ENCODE assay signal across 12 cellular contexts in genomic region chr2:165691615-165692014, GRCh38.
DNase-seq lines count a peak whose midpoint lies in the region; ATAC-seq and TF ChIP-seq lines count a peak whose summit lies in the region.
"Had no signal": no experiment of that assay in that cellular context is flagged by ENCODE, and none has a peak within 500 bp of the region (broad histone marks: within the 10 kb centered on the region; RNA-seq: fewer than 3 reads in every experiment).

No MANE protein-coding gene starts in this region.

- no peaks in the 10 kb centered on the region for H3K4me1 ChIP-seq in CD8-positive, alpha-beta memory T cell (ENCODE audit: insufficient read depth, low read length)

- H3K27ac Mint-ChIP-seq in CD14-positive monocyte = no peak overlapping the region
- no peak overlapping the region for H3K27ac Mint-ChIP-seq in CD8-positive, alpha-beta memory T cell
- H3K27ac Mint-ChIP-seq: B cell had no signal

- H3K9me3 ChIP-seq in CD8-positive, alpha-beta memory T cell (ENCODE audit: low read length) = no peaks in the 10 kb centered on the region

- H3K27me3 ChIP-seq in CD8-positive, alpha-beta memory T cell (ENCODE audit: insufficient read depth, low read length, poor library complexity, severe bottlenecking) = no peaks in the 10 kb centered on the region

- no peak for DNase-seq in Right ventricle myocardium inferior (ENCODE audit: missing footprints)
- no peak for DNase-seq in cardiac septum (ENCODE audit: low spot score)
- peak; percentile 39 for DNase-seq in dedifferentiated amniotic fluid mesenchymal stem cell (ENCODE audit: extremely low spot score)
- DNase-seq in iPS-NIHi7 (ENCODE audit: extremely low spot score) = peak; percentile 68
- DNase-seq in CD14-positive monocyte (ENCODE audit: low spot score) = no peak
- DNase-seq in GM20000 (ENCODE audit: low spot score) = no peak
- no peak for DNase-seq in CD8-positive, alpha-beta memory T cell
- no peak for DNase-seq in NCI-H1436 treated with DMSO at 0.1 percent for 48 hours (lab: John Stamatoyannopoulos, UW)
- DNase-seq: activated CD4-positive, alpha-beta T cell treated with anti-CD3 and anti-CD28 coated beads, Interleukin-2, amount 50 U/mL, for 4 hours; stimulated activated CD4-positive, alpha-beta T cell treated with anti-CD3 and anti-CD28 coated beads, Interleukin-12 subunit alpha, Interleukin-12 subunit beta, amount 100 ng/mL, for 4 hours had no signal

- H3K4me3 ChIP-seq in CD8-positive, alpha-beta memory T cell (ENCODE audit: low read length) = no peak overlapping the region

- CTCF ChIA-PET in CD8-positive, alpha-beta memory T cell (lab: Charles Lee) = no interaction called here

- no peaks in the 10 kb centered on the region for H3K4me1 Mint-ChIP-seq in CD14-positive monocyte
- no peaks in the 10 kb centered on the region for H3K4me1 Mint-ChIP-seq in CD8-positive, alpha-beta memory T cell
- H3K4me1 Mint-ChIP-seq: B cell had no signal

- no peaks in the 10 kb centered on the region for H3K9me3 Mint-ChIP-seq in CD14-positive monocyte
- H3K9me3 Mint-ChIP-seq in CD8-positive, alpha-beta memory T cell = no peaks in the 10 kb centered on the region

- peak; percentile 78 for ATAC-seq in Right ventricle myocardium inferior
- ATAC-seq: esophagus mucosa had no signal

- no peaks in the 10 kb centered on the region for H3K36me3 ChIP-seq in CD8-positive, alpha-beta memory T cell (ENCODE audit: insufficient read depth, low read length)

- no peak overlapping the region for H3K27ac ChIP-seq in CD8-positive, alpha-beta memory T cell (ENCODE audit: low read depth, low read length)

- intact Hi-C loops in Right ventricle myocardium inferior (cut with DNase I) = no loop called here
- intact Hi-C loops in cardiac septum (cut with DNase I) = loop anchor here (10.0 kb wide), 1 partner anchor 107 kb away; no protein-coding TSS in a partner anchor
- intact Hi-C loops in CD14-positive monocyte (cut with micrococcal nuclease) = no loop called here

- no peaks in the 10 kb centered on the region for H3K36me3 Mint-ChIP-seq in CD14-positive monocyte
- H3K36me3 Mint-ChIP-seq in CD8-positive, alpha-beta memory T cell = no peaks in the 10 kb centered on the region

- POLR2A ChIA-PET in CD8-positive, alpha-beta memory T cell (lab: Charles Lee) = no interaction called here

- H3K27me3 Mint-ChIP-seq in CD14-positive monocyte (ENCODE audit: low read depth in 3 of 3) = no peaks in the 10 kb centered on the region
- H3K27me3 Mint-ChIP-seq in CD8-positive, alpha-beta memory T cell = peaks cover 5 to 18% of the 10 kb centered on the region in 2 donors

- no peak overlapping the region for H3K4me3 Mint-ChIP-seq in CD14-positive monocyte
- H3K4me3 Mint-ChIP-seq in CD8-positive, alpha-beta memory T cell = no peak overlapping the region
- H3K4me3 Mint-ChIP-seq: B cell had no signal

- TF ChIP-seq CTCF in CD14-positive monocyte (IDR thresholded peaks at IDR 0.05) = no peak
- TF ChIP-seq CTCF in GM20000 (IDR thresholded peaks at IDR 0.05; ENCODE audit: extremely low read depth, missing control alignments) = no peak

Comparison
In these comparisons a context has a peak if more than half of its experiments do, and no peak if none do; other contexts are left out.
1. DNase-seq: peak in dedifferentiated amniotic fluid mesenchymal stem cell (single experiment) and iPS-NIHi7 (single experiment); none in Right ventricle myocardium inferior (single experiment), cardiac septum (single experiment), CD14-positive monocyte (single experiment), GM20000 (single experiment), CD8-positive, alpha-beta memory T cell (0 of 5) and NCI-H1436 treated with DMSO at 0.1 percent for 48 hours (single experiment).